8 cellular contexts compared by ENCODE assay signal in genomic region chr5:10987881-10988504, GRCh38.
A peak's percentile ranks its signal among the peaks of the same experiment; 100 is the strongest.
DNase-seq lines count a peak whose midpoint lies in the region; FAIRE-seq and TF ChIP-seq lines count a peak whose summit lies in the region.

No MANE protein-coding gene starts in this region.

- TF ChIP-seq RAD21 in liver (IDR thresholded peaks at IDR 0.05) = peak; percentile 72 to 85

- no peaks in the 10 kb centered on the region for H3K27me3 ChIP-seq in breast epithelium
- no peaks in the 10 kb centered on the region for H3K27me3 ChIP-seq in liver (ENCODE audit: control insufficient read depth in 4 of 4, insufficient read depth in 4 of 4, low read length in 3 of 4)

- H3K4me3 ChIP-seq in LNCaP clone FGC (ENCODE audit: low read depth, low read length) (no peak overlapping the region), breast epithelium (no peak overlapping the region), liver (ENCODE audit: low read depth in 1 of 3, low read length in 3 of 3) (no peak overlapping the region)

- DNase-seq in H54 (ENCODE audit: insufficient read length, low spot score) (peak; percentile 17), LNCaP clone FGC (ENCODE audit: low read depth) (peak; percentile 31), UCSD-AML1 (lab: John Stamatoyannopoulos, UW; ENCODE audit: unreplicated experiment) (peak; percentile 79), breast epithelium (ENCODE audit: low spot score in 2 of 2) (peak; percentile 48 to 72), NCI-H187 (lab: John Stamatoyannopoulos, UW) (no peak)
- peak; percentile 39 to 52 for DNase-seq in stimulated activated CD8-positive, alpha-beta memory T cell treated with anti-CD3 and anti-CD28 coated beads, Interleukin-15, amount 100 ng/mL, for 48 hours (ENCODE audit: low read depth in 2 of 2)

- no peak overlapping the region for H3K9ac ChIP-seq in liver (ENCODE audit: low read depth in 1 of 2, low read length in 2 of 2)

- H3K27ac ChIP-seq in breast epithelium (no peak overlapping the region), liver (ENCODE audit: low read depth in 1 of 2, low read length in 2 of 2) (no peak overlapping the region)

- H3K36me3 ChIP-seq in breast epithelium (no peaks in the 10 kb centered on the region), liver (ENCODE audit: control insufficient read depth in 4 of 4, insufficient read depth in 3 of 4, low read depth in 1 of 4, low read length in 3 of 4) (no peaks in the 10 kb centered on the region)

- intact Hi-C loops in breast epithelium (cut with DNase I; ENCODE audit: low total_unique reads) = no loop called here

- TF ChIP-seq POLR2A in H54 (IDR thresholded peaks at IDR 0.05; ENCODE audit: low read depth, low read length) (no peak), breast epithelium (IDR thresholded peaks at IDR 0.05) (no peak)

- no peaks in the 10 kb centered on the region for H3K9me3 ChIP-seq in breast epithelium
- H3K9me3 ChIP-seq in liver (ENCODE audit: control insufficient read depth in 4 of 4, low read length in 3 of 4) = no peaks in the 10 kb centered on the region

- 17% methylated on average over 18 of the region's 18 CpGs for WGBS in liver

- TF ChIP-seq CTCF in GM12873 (IDR thresholded peaks at IDR 0.05; ENCODE audit: insufficient read depth, low read depth, low read length, missing control alignments) (peak; percentile 94), LNCaP clone FGC (IDR thresholded peaks at IDR 0.05; ENCODE audit: control insufficient read depth, extremely low read depth, insufficient read depth) (peak; percentile 96), breast epithelium (IDR thresholded peaks at IDR 0.05) (peak; percentile 44 to 61 (median 56)), liver (IDR thresholded peaks at IDR 0.05; ENCODE audit: low read depth, low read length, missing input control) (peak; percentile 54)

- FAIRE-seq in H54 (lab: Jason Lieb, UNC) = no peak

- H3K4me1 ChIP-seq in breast epithelium (no peaks in the 10 kb centered on the region), liver (ENCODE audit: control insufficient read depth in 4 of 4, insufficient read depth in 4 of 4, low read length in 3 of 4) (no peaks in the 10 kb centered on the region)

TF ChIP-seq in liver, 16 proteins besides CTCF, POLR2A, EP300 and RAD21:
- TF ChIP-seq YY1 (IDR thresholded peaks at IDR 0.05) (no peak), HNF4G (IDR thresholded peaks at IDR 0.05) (no peak), EGR1 (IDR thresholded peaks at IDR 0.05; ENCODE audit: low read depth in 2 of 2) (no peak), NR2F2 (IDR thresholded peaks at IDR 0.05) (no peak), MAX (IDR thresholded peaks at IDR 0.05) (no peak), ZBTB33 (IDR thresholded peaks at IDR 0.05) (no peak), ATF3 (IDR thresholded peaks at IDR 0.05) (no peak), JUND (IDR thresholded peaks at IDR 0.05) (no peak)
TF ChIP-seq in liver: peak in this region for 0.

Comparison
In these comparisons a context has a peak if more than half of its experiments do, and no peak if none do; other contexts are left out.
1. DNase-seq: peak in H54 (single experiment), LNCaP clone FGC (single experiment), UCSD-AML1 (single experiment), breast epithelium (2 of 2) and stimulated activated CD8-positive, alpha-beta memory T cell treated with anti-CD3 and anti-CD28 coated beads, Interleukin-15, amount 100 ng/mL, for 48 hours (2 of 2); none in NCI-H187 (0 of 2).
2. Peak in every context shown above with its lines, with median percentiles within 50 percentile points of each other: CTCF ChIP-seq.